Comparison of ENCODE assay signal across 17 cellular contexts in genomic region chr6:52015953-52016352, GRCh38.
"Had no signal": no experiment of that assay in that cellular context is flagged by ENCODE, and none has a peak within 500 bp of the region (broad histone marks: within the 10 kb centered on the region; RNA-seq: fewer than 3 reads in every experiment).

No MANE protein-coding gene starts in this region.

- DNase-seq: activated CD4-positive, alpha-beta T cell treated with anti-CD3 and anti-CD28 coated beads, Interleukin-2, amount 50 U/mL, for 4 hours; activated CD4-positive, CD25-positive, alpha-beta regulatory T cell treated with anti-CD3 and anti-CD28 coated beads, Interleukin-2, amount 50 U/mL, for 72 hours; activated CD8-positive, alpha-beta memory T cell treated with anti-CD3 and anti-CD28 coated beads, Interleukin-2, amount 10 ng/mL, durations not matched to agents 7 days and 5 days; activated gamma-delta T cell treated with Interleukin-2 at 50 U/mL for 16 hours; activated naive CD8-positive, alpha-beta T cell treated with anti-CD3 and anti-CD28 coated beads for 36 hours; activated T-cell treated with anti-CD3 and anti-CD28 coated beads, Interleukin-2, amount 50 U/mL, for 48 hours; brain microvascular endothelial cell; cerebellar nuclear complex; dermis blood vessel endothelial cell; kidney; left ventricle myocardium superior; nephron progenitor cell; stimulated activated CD4-positive, alpha-beta T cell treated with anti-CD3 and anti-CD28 coated beads, Interleukin-12 subunit alpha, Interleukin-12 subunit beta, amount 100 ng/mL, for 4 hours; stimulated activated CD8-positive, alpha-beta memory T cell treated with anti-CD3 and anti-CD28 coated beads, Interleukin-4, amount 100 ng/mL, for 48 hours; stimulated activated naive CD8-positive, alpha-beta T cell treated with anti-CD3 and anti-CD28 coated beads, Interleukin-15, amount 100 ng/mL, for 72 hours; testis; upper lobe of right lung had no signal

- ATAC-seq: activated CD8-positive, alpha-beta memory T cell treated with anti-CD3 and anti-CD28 coated beads, Interleukin-2, amount 10 ng/mL, durations not matched to agents 7 days and 5 days; left ventricle myocardium superior; stimulated activated naive CD8-positive, alpha-beta T cell treated with anti-CD3 and anti-CD28 coated beads, Interleukin-15, amount 100 ng/mL, for 72 hours; upper lobe of right lung had no signal

- H3K27ac ChIP-seq: brain microvascular endothelial cell, testis, upper lobe of right lung had no signal

- H3K27me3 ChIP-seq: brain microvascular endothelial cell, testis, upper lobe of right lung had no signal

- H3K4me1 ChIP-seq: testis, upper lobe of right lung had no signal

- FAIRE-seq: kidney had no signal

- H3K36me3 ChIP-seq: brain microvascular endothelial cell, upper lobe of right lung had no signal

- H3K9me3 ChIP-seq: testis, upper lobe of right lung had no signal

- H3K4me3 ChIP-seq: testis, upper lobe of right lung had no signal
